Comparison of ENCODE assay signal across 15 cellular contexts in genomic region chr16:10618710-10619209, GRCh38. TPM values are rescaled to one million over a fixed set of nuclear protein-coding genes. Genes with fewer than 3 reads are reported as not detected.
DNase-seq lines count a peak whose midpoint lies in the region; ATAC-seq, FAIRE-seq and TF ChIP-seq lines count a peak whose summit lies in the region.
"Had no signal": no experiment of that assay in that cellular context is flagged by ENCODE, and none has a peak within 500 bp of the region (broad histone marks: within the 10 kb centered on the region; RNA-seq: fewer than 3 reads in every experiment).

No MANE protein-coding gene starts in this region.

- H3K27ac Mint-ChIP-seq in glutamatergic neuron (ENCODE audit: unreplicated experiment) (peak overlapping the region; percentile 46), nephron (peak overlapping the region in 2 of 3 experiments; percentile 67 to 82)
- H3K27ac Mint-ChIP-seq: activated T-helper 1 cell treated with anti-CD3 and anti-CD28 coated beads, Interleukin-12 subunit alpha, Interleukin-12 subunit beta, Interleukin-2, Interleukin-4 antibody, amounts not matched to agents 30 ng/mL and 10 ng/mL and 1 ng/mL, durations not matched to agents 14 hours and 24 hours and 36 hours; CD4-positive, alpha-beta T cell had no signal

- H3K4me3 ChIP-seq in HepG2 (replicated peaks in 1 of 3; ENCODE audit: insufficient read depth in 1 of 3, low read depth in 2 of 3, low read length in 3 of 3) (peak overlapping the region in 1 of 3 experiments; percentile 19; a peak in 1 of 6 replicates), right lobe of liver (no peak overlapping the region)
- H3K4me3 ChIP-seq: ovary, SJCRH30 had no signal

- TF ChIP-seq POLR2A in HepG2 (IDR thresholded peaks at IDR 0.05; ENCODE audit: insufficient read depth in 1 of 2, low read depth in 2 of 2, low read length in 2 of 2) (no peak), right lobe of liver (IDR thresholded peaks at IDR 0.05) (no peak)

- H3K9ac ChIP-seq in HepG2 (ENCODE audit: insufficient read depth, low read depth, low read length): peak overlapping the region; percentile 51; the same call in 1 of the 2 replicates

- no peaks in the 10 kb centered on the region for H4K20me1 ChIP-seq in HepG2 (ENCODE audit: insufficient read depth, low read length)

- CTCF ChIA-PET in HepG2 (lab: Yijun Ruan, JAX; ENCODE audit: low intra/inter-chr PET ratio, low total read pairs): no interaction called here

- H3K4me1 ChIP-seq in HepG2 (ENCODE audit: insufficient read depth, low read length) (peaks cover 92% of the 10 kb centered on the region), right lobe of liver (peaks cover 0 to 8% (median 0%) of the 10 kb centered on the region in 4 donors)

- POLR2A ChIA-PET in HepG2 (lab: Yijun Ruan, JAX): interaction anchor here (1.6 kb wide), 1 partner anchor 98 kb away, joined by 3 read pairs; no protein-coding TSS in a partner anchor

- H3K4me3 Mint-ChIP-seq in glutamatergic neuron (ENCODE audit: unreplicated experiment): peak overlapping the region; percentile 30
- H3K4me3 Mint-ChIP-seq in nephron: peak overlapping the region in 1 of 3 experiments; percentile 50
- H3K4me3 Mint-ChIP-seq: activated T-helper 1 cell treated with anti-CD3 and anti-CD28 coated beads, Interleukin-12 subunit alpha, Interleukin-12 subunit beta, Interleukin-2, Interleukin-4 antibody, amounts not matched to agents 30 ng/mL and 10 ng/mL and 1 ng/mL, durations not matched to agents 14 hours and 24 hours and 36 hours; CD4-positive, alpha-beta T cell had no signal

- no peaks in the 10 kb centered on the region for H3K9me3 ChIP-seq in HepG2 (ENCODE audit: low read length)
- H3K9me3 ChIP-seq in right lobe of liver: no peaks in the 10 kb centered on the region
- H3K9me3 ChIP-seq: ovary, SJCRH30 had no signal

- intact Hi-C loops in HepG2 (cut with micrococcal nuclease; ENCODE audit: unreplicated experiment) (no loop called here), right lobe of liver (cut with DNase I) (no loop called here)

- H3K36me3 ChIP-seq in HepG2 (replicated peaks in 1 of 2; ENCODE audit: control insufficient read depth in 1 of 2, insufficient read depth in 2 of 2, low read length in 2 of 2): no peaks in the 10 kb centered on the region
- H3K36me3 ChIP-seq in right lobe of liver: no peaks in the 10 kb centered on the region
- H3K36me3 ChIP-seq: ovary, SJCRH30 had no signal

- peak overlapping the region; percentile 89 for H3K4me2 ChIP-seq in HepG2 (ENCODE audit: low read depth, low read length)

- peak overlapping the region; percentile 70 for H2AFZ ChIP-seq in HepG2 (ENCODE audit: low read length)

- H3K4me1 Mint-ChIP-seq in glutamatergic neuron (ENCODE audit: low read depth, unreplicated experiment) (peaks cover 20% of the 10 kb centered on the region), nephron (peaks cover 30% of the 10 kb centered on the region)

- no peaks in the 10 kb centered on the region for H3K27me3 ChIP-seq in HepG2 (ENCODE audit: control insufficient read depth in 1 of 2, insufficient read depth in 2 of 2, low read length in 2 of 2)
- H3K27me3 ChIP-seq in right lobe of liver: no peaks in the 10 kb centered on the region
- H3K27me3 ChIP-seq: ovary, SJCRH30 had no signal

- H3K79me2 ChIP-seq in HepG2 (ENCODE audit: insufficient read depth, low read length): no peaks in the 10 kb centered on the region

- no TSS peak for BruUV-seq in HepG2 (replicated peaks; lab: Mats Ljungman, UMichigan)

- no peak for TF ChIP-seq RAD21 in HepG2 (CRISPR knock-in tag; IDR thresholded peaks at IDR 0.05)

- H3K36me3 Mint-ChIP-seq in glutamatergic neuron (ENCODE audit: unreplicated experiment) (no peaks in the 10 kb centered on the region), nephron (ENCODE audit: low read depth) (no peaks in the 10 kb centered on the region)

- no peak for FAIRE-seq in HepG2 (lab: Jason Lieb, UNC)
- FAIRE-seq: colon had no signal

- in situ Hi-C loops in HepG2 (cut with HindIII; ENCODE audit: extremely low pct_ligation_motif_present, low pct_unique_long_range_greater_than_20kb): no loop called here

- DNase-seq in HepG2 (ENCODE audit: low spot score) (no peak), right lobe of liver (no peak), glutamatergic neuron (no peak), NCI-H1930 (lab: John Stamatoyannopoulos, UW) (no peak), T-helper 9 cell (no peak), RPMI8226 (no peak)
- no peak for DNase-seq in activated T-cell treated with anti-CD3 and anti-CD28 coated beads, Interleukin-2, amount 50 U/mL, for 48 hours
- DNase-seq: 8988T; CD4-positive, alpha-beta T cell; GDM1; SJCRH30 had no signal

- no peak for TF ChIP-seq CTCF in HepG2 (CRISPR knock-in tag; IDR thresholded peaks at IDR 0.05)
- no peak for TF ChIP-seq CTCF in right lobe of liver (IDR thresholded peaks at IDR 0.05)
- no peak for TF ChIP-seq CTCF in glutamatergic neuron (IDR thresholded peaks at IDR 0.05; ENCODE audit: partially characterized antibody, unreplicated experiment)
- TF ChIP-seq CTCF in nephron (IDR thresholded peaks at IDR 0.05; ENCODE audit: unreplicated experiment in 3 of 3): no peak

- ATAC-seq in HepG2 (no peak), right lobe of liver (no peak)

- H3K27me3 Mint-ChIP-seq in glutamatergic neuron (ENCODE audit: unreplicated experiment) (peaks cover 12% of the 10 kb centered on the region), nephron (ENCODE audit: low read depth) (peaks cover 16% of the 10 kb centered on the region)

- TF ChIP-seq EP300 in HepG2 (IDR thresholded peaks at IDR 0.05; ENCODE audit: low read depth in 2 of 2, low read length in 2 of 2): no peak
- TF ChIP-seq EP300 in HepG2 (CRISPR knock-in tag; IDR thresholded peaks at IDR 0.05; ENCODE audit: borderline replicate concordance): no peak

- H3K9me3 Mint-ChIP-seq in glutamatergic neuron (ENCODE audit: unreplicated experiment) (peaks cover 3% of the 10 kb centered on the region), nephron (no peaks in the 10 kb centered on the region)
- H3K9me3 Mint-ChIP-seq: activated T-helper 1 cell treated with anti-CD3 and anti-CD28 coated beads, Interleukin-12 subunit alpha, Interleukin-12 subunit beta, Interleukin-2, Interleukin-4 antibody, amounts not matched to agents 30 ng/mL and 10 ng/mL and 1 ng/mL, durations not matched to agents 14 hours and 24 hours and 36 hours; CD4-positive, alpha-beta T cell had no signal

- H3K27ac ChIP-seq in HepG2 (ENCODE audit: extremely low read length, insufficient read depth, low read length): no peak overlapping the region
- H3K27ac ChIP-seq in right lobe of liver: no peak overlapping the region
- H3K27ac ChIP-seq: ovary, SJCRH30 had no signal

- WGBS in HepG2 (ENCODE audit: low lambda C conversion rate): 24% methylated on average over 13 of the region's 13 CpGs
- 92% methylated on average over 5 of the region's 13 CpGs for WGBS in right lobe of liver (ENCODE audit: insufficient coverage, low coverage, low lambda C conversion rate, missing lambda C conversion rate)

TF ChIP-seq in HepG2, 621 proteins besides CTCF, POLR2A, EP300 and RAD21 (continues in another document):
- TF ChIP-seq RCOR2 (CRISPR knock-in tag; IDR thresholded peaks at IDR 0.05) (no peak), SSRP1 (CRISPR knock-in tag; IDR thresholded peaks at IDR 0.05) (no peak), ZZZ3 (CRISPR knock-in tag; IDR thresholded peaks at IDR 0.05; ENCODE audit: borderline replicate concordance) (0 out of 2 replicates have a peak, but pooled peaks have one; percentile 47), FOXC1 (CRISPR knock-in tag; IDR thresholded peaks at IDR 0.05; ENCODE audit: borderline replicate concordance) (0 out of 2 replicates have a peak, but pooled peaks have one; percentile 23), TCF12 (IDR thresholded peaks at IDR 0.05) (no peak), TCF12 (CRISPR knock-in tag; IDR thresholded peaks at IDR 0.05) (peak; percentile 56; the same call in 1 of the 2 replicates), HNRNPLL (IDR thresholded peaks at IDR 0.05; ENCODE audit: low read depth, low read length, poor library complexity, severe bottlenecking) (no peak), FOSL2 (CRISPR knock-in tag; IDR thresholded peaks at IDR 0.05) (no peak), ZFX (CRISPR knock-in tag; IDR thresholded peaks at IDR 0.05; ENCODE audit: low read depth) (0 out of 2 replicates have a peak, but pooled peaks have one; percentile 23), ZNF616 (CRISPR knock-in tag; IDR thresholded peaks at IDR 0.05; ENCODE audit: low read depth) (0 out of 2 replicates have a peak, but pooled peaks have one; percentile 34), JDP2 (CRISPR knock-in tag; IDR thresholded peaks at IDR 0.05; ENCODE audit: borderline replicate concordance) (no peak), ZNF768 (CRISPR knock-in tag; IDR thresholded peaks at IDR 0.05) (no peak), ZNF562 (CRISPR knock-in tag; IDR thresholded peaks at IDR 0.05; ENCODE audit: borderline replicate concordance) (no peak)

RNA-seq across cellular contexts. Expression of gene EMP2, which starts 38.4 kb away (rescaled TPM):
- 13.4 and 24.6 TPM in 2 replicates for total RNA-seq in HepG2 (2016; rRNA removed; fragmentation: Illumina TruSeq; extraction: Trizol)
- 9.2 and 9.9 TPM in 2 replicates for total RNA-seq in HepG2 (2016; cell fraction: cytosol; rRNA removed; fragmentation: Illumina TruSeq; extraction: Trizol; ENCODE audit: low read depth)
- total RNA-seq in HepG2 (2016; cell fraction: insoluble cytoplasmic fraction; rRNA removed; fragmentation: Illumina TruSeq; extraction: Trizol): 11.7 and 21.4 TPM in 2 replicates
- 11.9 and 13.5 TPM in 2 replicates for total RNA-seq in HepG2 (2016; cell fraction: membrane; rRNA removed; fragmentation: Illumina TruSeq; extraction: Trizol)
- 17.1 and 22.3 TPM in 2 replicates for total RNA-seq in HepG2 (2016; cell fraction: nucleus; rRNA removed; fragmentation: Illumina TruSeq; extraction: Trizol)
- polyA plus RNA-seq in HepG2 (2011; rRNA removed): 84.4 and 91.2 TPM in 2 replicates
- polyA plus RNA-seq in HepG2 (2011; cell fraction: cytosol; rRNA removed): 59.1 and 63.8 TPM in 2 replicates
- polyA plus RNA-seq in HepG2 (2011; cell fraction: nucleus; rRNA removed): 25.3 and 26.7 TPM in 2 replicates
- 79.6 and 88.1 TPM in 2 replicates for polyA plus RNA-seq in HepG2 (2012)
- polyA plus RNA-seq in HepG2 (2016; cell fraction: cytosol; fragmentation: Illumina TruSeq; extraction: Trizol; ENCODE audit: low read depth): 25.1 and 29.9 TPM in 2 replicates
- polyA plus RNA-seq in HepG2 (2016; cell fraction: insoluble cytoplasmic fraction; fragmentation: Illumina TruSeq; extraction: Trizol; ENCODE audit: low read depth): 19.9 and 21.5 TPM in 2 replicates
- polyA plus RNA-seq in HepG2 (2016; cell fraction: membrane; fragmentation: Illumina TruSeq; extraction: Trizol; ENCODE audit: low read depth): 20.0 and 21.7 TPM in 2 replicates
- polyA plus RNA-seq in HepG2 (2016; cell fraction: nucleus; fragmentation: Illumina TruSeq; extraction: Trizol; ENCODE audit: insufficient read depth, low read depth): 44.6 and 45.3 TPM in 2 replicates
- polyA minus RNA-seq in HepG2 (2011; rRNA and poly(A)+ RNA removed; ENCODE audit: low replicate concordance): 185 and 354 TPM in 2 replicates
- polyA minus RNA-seq in HepG2 (2011; cell fraction: cytosol; rRNA and poly(A)+ RNA removed): 33.1 and 45.3 TPM in 2 replicates
- 34.7 and 36.2 TPM in 2 replicates for polyA minus RNA-seq in HepG2 (2011; cell fraction: nucleus; rRNA and poly(A)+ RNA removed)
- total RNA-seq in right lobe of liver: 10 to 100 TPM; 38.5 to 95.6 (median 58.4) TPM
- 27.8 TPM for total RNA-seq in glutamatergic neuron (ENCODE audit: unreplicated experiment)
- total RNA-seq: activated T-helper 1 cell treated with anti-CD3 and anti-CD28 coated beads, Interleukin-12 subunit alpha, Interleukin-12 subunit beta, Interleukin-2, Interleukin-4 antibody, amounts not matched to agents 30 ng/mL and 10 ng/mL and 1 ng/mL, durations not matched to agents 14 hours and 24 hours and 36 hours; CD4-positive, alpha-beta T cell had no signal
